In the genomic region with DNA sequence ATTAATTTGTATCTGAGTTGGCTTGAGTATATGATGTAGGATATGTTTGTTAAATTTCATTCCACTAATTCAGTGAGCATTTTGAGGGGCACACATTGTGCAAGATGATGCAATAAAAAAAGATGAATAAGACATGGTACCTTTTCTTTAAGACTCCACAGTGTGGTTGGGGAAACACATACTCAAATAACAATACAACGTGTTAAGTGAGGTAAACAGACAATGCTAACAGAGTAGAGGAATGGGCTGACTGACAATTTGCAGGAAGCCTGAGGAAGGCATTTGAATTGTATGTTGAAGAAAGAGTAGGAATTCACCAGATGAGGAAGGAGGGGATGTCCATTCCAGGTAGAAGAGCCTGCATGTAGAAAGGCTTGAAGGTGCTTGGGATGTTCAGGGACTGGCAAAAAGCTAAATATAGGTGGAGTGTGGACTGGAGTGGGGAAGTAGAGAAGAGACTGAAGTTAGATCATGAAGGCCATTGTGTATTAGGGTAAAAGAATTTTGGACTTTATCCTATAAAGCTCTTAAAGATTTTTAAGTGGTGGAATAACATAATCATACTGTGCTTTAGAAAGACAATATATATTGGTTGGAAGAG, we compare ENCODE assay signal across 15 cellular contexts. TPM values are rescaled to one million over a fixed set of nuclear protein-coding genes. Genes with fewer than 3 reads are reported as not detected.
DNase-seq lines count a peak whose midpoint lies in the region; ATAC-seq, FAIRE-seq and TF ChIP-seq lines count a peak whose summit lies in the region.
"Had no signal": no experiment of that assay in that cellular context is flagged by ENCODE, and none has a peak within 500 bp of the region (broad histone marks: within the 10 kb centered on the region; RNA-seq: fewer than 3 reads in every experiment).

No MANE protein-coding gene starts in this region.

- FAIRE-seq in bronchial epithelial cell (lab: Jason Lieb, UNC) (no peak), keratinocyte (lab: Jason Lieb, UNC) (peak; percentile 29)

- CTCF ChIA-PET in AG04450 (lab: Charles Lee): interaction anchor here (1.5 kb wide), 1 partner anchor 15 kb away, joined by 3 read pairs; no protein-coding TSS in a partner anchor

- H4K20me1 ChIP-seq in keratinocyte (ENCODE audit: control insufficient read depth, extremely low read depth, insufficient read depth, low read length): no peaks in the 10 kb centered on the region

- peak overlapping the region; percentile 63 for H3K27ac ChIP-seq in AG04450 (ENCODE audit: low read depth, low read length)
- peak overlapping the region; percentile 70 for H3K27ac ChIP-seq in HUES64 (ENCODE audit: low read depth, low read length)
- H3K27ac ChIP-seq in keratinocyte (ENCODE audit: control insufficient read depth, insufficient read depth, low read length): peak overlapping the region; percentile 88
- H3K27ac ChIP-seq: VCaP had no signal

- peak overlapping the region; percentile 86 for H3K4me2 ChIP-seq in keratinocyte (ENCODE audit: control insufficient read depth, extremely low read depth, insufficient read depth, low read depth, low read length)

- H3K9me3 ChIP-seq in AG04450 (ENCODE audit: control insufficient read depth, insufficient read depth, low read length): no peaks in the 10 kb centered on the region; the same call in 1 of the 2 replicates
- no peaks in the 10 kb centered on the region for H3K9me3 ChIP-seq in HUES64 (ENCODE audit: insufficient read depth, low read depth, low read length)
- H3K9me3 ChIP-seq in keratinocyte (ENCODE audit: control insufficient read depth, low read depth, low read length): no peaks in the 10 kb centered on the region

- H3K4me3 ChIP-seq in AG04450 (ENCODE audit: low read depth, low read length): no peak overlapping the region
- H3K4me3 ChIP-seq in HUES64 (ENCODE audit: low read length): no peak overlapping the region
- no peak overlapping the region for H3K4me3 ChIP-seq in bronchial epithelial cell (ENCODE audit: low read depth, low read length)
- H3K4me3 ChIP-seq in keratinocyte (ENCODE audit: control insufficient read depth in 2 of 3, extremely low read depth in 1 of 3, insufficient read depth in 2 of 3, low read depth in 1 of 3, low read length in 3 of 3): peak overlapping the region in 2 of 3 experiments; percentile 40 to 51

- TF ChIP-seq CTCF in AG04450 (IDR thresholded peaks at IDR 0.05; ENCODE audit: low read depth, low read length): no peak
- no peak for TF ChIP-seq CTCF in bronchial epithelial cell (IDR thresholded peaks at IDR 0.05; ENCODE audit: insufficient read depth, low read length, severe bottlenecking)
- TF ChIP-seq CTCF in keratinocyte (optimal IDR thresholded peaks at IDR 0.05 in 1 of 3, IDR thresholded peaks at IDR 0.05 in 1 of 3, conservative IDR thresholded peaks at IDR 0.05 in 1 of 3; ENCODE audit: extremely low read depth in 1 of 3, insufficient read depth in 2 of 3, low read length in 3 of 3): no peak
- TF ChIP-seq CTCF in GM20000 (IDR thresholded peaks at IDR 0.05; ENCODE audit: extremely low read depth, missing control alignments): no peak

- H3K27me3 ChIP-seq in AG04450 (ENCODE audit: control insufficient read depth, insufficient read depth, low read length): no peaks in the 10 kb centered on the region
- H3K27me3 ChIP-seq in HUES64 (ENCODE audit: insufficient read depth, low read length): no peaks in the 10 kb centered on the region
- H3K27me3 ChIP-seq in bronchial epithelial cell (ENCODE audit: control insufficient read depth, insufficient read depth, low read length): no peaks in the 10 kb centered on the region
- H3K27me3 ChIP-seq in keratinocyte (ENCODE audit: control insufficient read depth, extremely low read depth, insufficient read depth, low read length): no peaks in the 10 kb centered on the region

- H3K4me1 ChIP-seq in HUES64 (ENCODE audit: insufficient read depth, low read length): peaks cover 29% of the 10 kb centered on the region
- peaks cover 29% of the 10 kb centered on the region for H3K4me1 ChIP-seq in keratinocyte (ENCODE audit: control insufficient read depth, extremely low read depth, insufficient read depth, low read length)

- no peaks in the 10 kb centered on the region for H3K36me3 ChIP-seq in HUES64 (ENCODE audit: insufficient read depth, low read length)
- H3K36me3 ChIP-seq in bronchial epithelial cell (ENCODE audit: control insufficient read depth, insufficient read depth, low read length): no peaks in the 10 kb centered on the region
- no peaks in the 10 kb centered on the region for H3K36me3 ChIP-seq in keratinocyte (ENCODE audit: control insufficient read depth in 2 of 2, extremely low read depth in 1 of 2, insufficient read depth in 2 of 2, low read length in 2 of 2)

- peaks cover 59% of the 10 kb centered on the region for H3K79me2 ChIP-seq in keratinocyte (ENCODE audit: control insufficient read depth, insufficient read depth, low read length)

- POLR2A ChIA-PET in AG04450 (lab: Yijun Ruan, JAX): interaction anchor here (0.9 to 1.2 kb wide), 3 partner anchors 20 to 67 kb away, joined by 3 to 4 read pairs (median 3); no protein-coding TSS in a partner anchor

- no peaks in the 10 kb centered on the region for H3K9me1 ChIP-seq in keratinocyte (ENCODE audit: control insufficient read depth, extremely low read depth, insufficient read depth, low read length)

- WGBS in HUES64: 24% methylated on average over 1 of the region's 1 CpG

- ATAC-seq in GM19463 (IDR thresholded peaks at IDR 0.05; ENCODE audit: unreplicated experiment) (no peak), HG03378 (IDR thresholded peaks at IDR 0.05; ENCODE audit: unreplicated experiment) (no peak)
- ATAC-seq: left colon had no signal

- DNase-seq in AG04450 (ENCODE audit: low read depth, low spot score) (no peak), bronchial epithelial cell (ENCODE audit: low read depth) (peak; percentile 49), keratinocyte (ENCODE audit: low read depth, low spot score) (no peak), GM20000 (ENCODE audit: low spot score) (no peak), cerebellum (ENCODE audit: low spot score) (no peak)
- DNase-seq: activated T-cell treated with anti-CD3 and anti-CD28 coated beads for 4 hours; left colon; NCI-H510A treated with DMSO at 0.1 percent for 48 hours; nucleus accumbens; SIG-M5; stimulated activated CD4-positive, alpha-beta T cell treated with anti-CD3 and anti-CD28 coated beads, Interleukin-1b, Interleukin-23, amount 100 ng/mL, for 48 hours had no signal

- H3K9ac ChIP-seq in HUES64 (ENCODE audit: low read depth, low read length) (no peak overlapping the region), keratinocyte (ENCODE audit: control insufficient read depth, extremely low read depth, insufficient read depth, low read length) (peak overlapping the region; percentile 22)

- H2AFZ ChIP-seq in keratinocyte (ENCODE audit: control insufficient read depth, low read length): no peak overlapping the region

- dilution Hi-C loops in keratinocyte (cut with MboI; ENCODE audit: extremely low pct_ligation_motif_present, low sequenced_read_pairs): no loop called here

RNA-seq across cellular contexts. Expression of a gene that starts 6.8 kb away (rescaled TPM):
- 10.0 and 12.3 TPM in 2 replicates for polyA plus RNA-seq in AG04450 (2011; rRNA removed)
- 31.4 and 42.4 TPM in 2 replicates for polyA minus RNA-seq in AG04450 (2011; rRNA and poly(A)+ RNA removed)
- polyA plus RNA-seq in HUES64 (2013, experiment 1 of 2): 5.2 TPM
- 5.6 TPM for polyA plus RNA-seq in HUES64 (2013, experiment 2 of 2)
- 12.6 and 16.4 TPM in 2 replicates for total RNA-seq in bronchial epithelial cell
- 6.2 to 9.2 TPM (median 8.9 TPM) in 3 replicates for polyA plus RNA-seq in keratinocyte
- polyA plus RNA-seq in keratinocyte (2011; ENCODE audit: low read depth): 2.3 TPM
- polyA plus RNA-seq in keratinocyte (2011; cell fraction: cytosol; rRNA removed): 3.3 and 5.4 TPM in 2 replicates
- 9.4 and 10.9 TPM in 2 replicates for polyA plus RNA-seq in keratinocyte (2011; cell fraction: nucleus; rRNA removed)
- polyA plus RNA-seq in keratinocyte (2012; ENCODE audit: low replicate concordance): 3.5 and 6.3 TPM in 2 replicates
- polyA minus RNA-seq in keratinocyte: 7.4 to 29.1 TPM (median 21.0 TPM) in 3 replicates
- 10.0 TPM for polyA minus RNA-seq in keratinocyte (2011; cell fraction: cytosol; rRNA and poly(A)+ RNA removed)
- polyA minus RNA-seq in keratinocyte (2011; cell fraction: nucleus; rRNA and poly(A)+ RNA removed): 19.2 and 36.7 TPM in 2 replicates
- 31.9 TPM for total RNA-seq in cerebellum

RNA-seq across cellular contexts. Expression of a gene that starts 24.3 kb away (rescaled TPM):
- 0.88 and 0.91 TPM in 2 replicates for polyA plus RNA-seq in AG04450 (2011; rRNA removed)
- 0.37 and 0.39 TPM in 2 replicates for polyA minus RNA-seq in AG04450 (2011; rRNA and poly(A)+ RNA removed)
- 0.10 TPM for polyA plus RNA-seq in HUES64 (2013, experiment 1 of 2)
- not detected for polyA plus RNA-seq in HUES64 (2013, experiment 2 of 2)
- not detected in 2 replicates for total RNA-seq in bronchial epithelial cell
- polyA plus RNA-seq in keratinocyte: not detected in 3 replicates
- polyA plus RNA-seq in keratinocyte (2011; ENCODE audit: low read depth): not detected
- not detected in 2 replicates for polyA plus RNA-seq in keratinocyte (2011; cell fraction: cytosol; rRNA removed)
- polyA plus RNA-seq in keratinocyte (2011; cell fraction: nucleus; rRNA removed): not detected in 2 replicates
- not detected in 2 replicates for polyA plus RNA-seq in keratinocyte (2012; ENCODE audit: low replicate concordance)
- polyA minus RNA-seq in keratinocyte: not detected in 3 replicates
- polyA minus RNA-seq in keratinocyte (2011; cell fraction: cytosol; rRNA and poly(A)+ RNA removed): not detected
- not detected in 2 replicates for polyA minus RNA-seq in keratinocyte (2011; cell fraction: nucleus; rRNA and poly(A)+ RNA removed)
- total RNA-seq in cerebellum: not detected

Comparison
In these comparisons a context has a peak if more than half of its experiments do, and no peak if none do; other contexts are left out.
1. H3K4me3 ChIP-seq: peak in keratinocyte (2 of 3); none in AG04450 (single experiment), HUES64 (single experiment) and bronchial epithelial cell (single experiment).
2. Peak in every context shown above with its lines, with median percentiles within 50 percentile points of each other: H3K27ac ChIP-seq.